In genomic region chr15:67185621-67186225, GRCh38 we compare ENCODE assay signal across 8 cellular contexts.
A peak's percentile ranks its signal among the peaks of the same experiment; 100 is the strongest.
DNase-seq lines count a peak whose midpoint lies in the region; ATAC-seq and TF ChIP-seq lines count a peak whose summit lies in the region.

No MANE protein-coding gene starts in this region.

- TF ChIP-seq CTCF in breast epithelium (IDR thresholded peaks at IDR 0.05) (no peak), MCF 10A (IDR thresholded peaks at IDR 0.05; ENCODE audit: unreplicated experiment) (no peak), upper lobe of right lung (IDR thresholded peaks at IDR 0.05) (no peak), GM10248 (IDR thresholded peaks at IDR 0.05; ENCODE audit: control extremely low read depth, extremely low read depth, low read depth, missing control alignments) (no peak)

- no peaks in the 10 kb centered on the region for H3K27me3 ChIP-seq in breast epithelium
- H3K27me3 ChIP-seq in upper lobe of right lung, result no peaks in the 10 kb centered on the region

- H3K9me3 ChIP-seq in breast epithelium, result no peaks in the 10 kb centered on the region
- no peaks in the 10 kb centered on the region for H3K9me3 ChIP-seq in upper lobe of right lung

- BruUV-seq in MCF 10A (replicated peaks; lab: Mats Ljungman, UMichigan), result no TSS peak

- TF ChIP-seq POLR2A in breast epithelium (IDR thresholded peaks at IDR 0.05), result no peak

- H3K4me3 ChIP-seq in breast epithelium (no peak overlapping the region), upper lobe of right lung (no peak overlapping the region)

- no peaks in the 10 kb centered on the region for H3K27me3 Mint-ChIP-seq in MCF 10A (ENCODE audit: insufficient read depth, unreplicated experiment)
- no peaks in the 10 kb centered on the region for H3K27me3 Mint-ChIP-seq in activated T-helper 17 cell treated with anti-CD3 and anti-CD28 coated beads, Interleukin-2, amount 50 U/mL, for 72 hours

- H3K36me3 Mint-ChIP-seq in MCF 10A (ENCODE audit: insufficient read depth, unreplicated experiment), result peaks cover 48% of the 10 kb centered on the region
- peaks cover 89% of the 10 kb centered on the region for H3K36me3 Mint-ChIP-seq in activated T-helper 17 cell treated with anti-CD3 and anti-CD28 coated beads, Interleukin-2, amount 50 U/mL, for 72 hours (ENCODE audit: low read depth)

- H3K4me3 Mint-ChIP-seq in MCF 10A (ENCODE audit: unreplicated experiment), result no peak overlapping the region
- H3K4me3 Mint-ChIP-seq in activated T-helper 17 cell treated with anti-CD3 and anti-CD28 coated beads, Interleukin-2, amount 50 U/mL, for 72 hours, result peak overlapping the region; percentile 47

- peak overlapping the region; percentile 31 to 68 for H3K27ac ChIP-seq in breast epithelium
- peak overlapping the region; percentile 17 for H3K27ac ChIP-seq in upper lobe of right lung

- H3K9me3 Mint-ChIP-seq in MCF 10A (ENCODE audit: unreplicated experiment), result no peaks in the 10 kb centered on the region
- no peaks in the 10 kb centered on the region for H3K9me3 Mint-ChIP-seq in activated T-helper 17 cell treated with anti-CD3 and anti-CD28 coated beads, Interleukin-2, amount 50 U/mL, for 72 hours

- peak; percentile 92 for ATAC-seq in activated T-helper 17 cell treated with anti-CD3 and anti-CD28 coated beads, Interleukin-2, amount 50 U/mL, for 72 hours (replicated peaks)
- ATAC-seq in left lobe of liver, result no peak
- ATAC-seq in upper lobe of right lung, result no peak

- CTCF ChIA-PET in MCF 10A (lab: Yijun Ruan, JAX), result interaction anchor here (0.7 kb wide), 1 partner anchor 314 kb away, joined by 3 read pairs; no protein-coding TSS in a partner anchor
- CTCF ChIA-PET in GM10248 (lab: Yijun Ruan, JAX), result interaction anchor here (2.1 kb wide), 1 partner anchor 14 kb away, joined by 6 read pairs; no protein-coding TSS in a partner anchor

- DNase-seq in breast epithelium (ENCODE audit: low spot score in 2 of 2), result no peak
- DNase-seq in MCF 10A (ENCODE audit: unreplicated experiment), result no peak
- DNase-seq in left lobe of liver (ENCODE audit: low spot score), result peak; percentile 39
- DNase-seq in upper lobe of right lung, result no peak
- no peak for DNase-seq in amniotic stem cell (lab: John Stamatoyannopoulos, UW)
- DNase-seq in GM10248 (ENCODE audit: extremely low spot score), result no peak
- no peak for DNase-seq in HCEC 1CT

- H3K4me1 ChIP-seq in breast epithelium (peaks cover 5 to 9% of the 10 kb centered on the region in 2 donors), upper lobe of right lung (peaks cover 39% of the 10 kb centered on the region)

- no peak overlapping the region for H3K27ac Mint-ChIP-seq in MCF 10A (ENCODE audit: low read depth, unreplicated experiment)
- peak overlapping the region; percentile 92 for H3K27ac Mint-ChIP-seq in activated T-helper 17 cell treated with anti-CD3 and anti-CD28 coated beads, Interleukin-2, amount 50 U/mL, for 72 hours

- H3K4me1 Mint-ChIP-seq in MCF 10A (ENCODE audit: insufficient read depth, unreplicated experiment), result no peaks in the 10 kb centered on the region
- peaks cover 23% of the 10 kb centered on the region for H3K4me1 Mint-ChIP-seq in activated T-helper 17 cell treated with anti-CD3 and anti-CD28 coated beads, Interleukin-2, amount 50 U/mL, for 72 hours

- POLR2A ChIA-PET in MCF 10A (lab: Yijun Ruan, JAX), result interaction anchor here (1.6 kb wide), 1 partner anchor 10 kb away, joined by 3 read pairs; no protein-coding TSS in a partner anchor
- POLR2A ChIA-PET in GM10248 (lab: Yijun Ruan, JAX), result no interaction called here

- H3K36me3 ChIP-seq in breast epithelium (no peaks in the 10 kb centered on the region), upper lobe of right lung (peaks cover 39% of the 10 kb centered on the region)

- intact Hi-C loops in breast epithelium (cut with DNase I; ENCODE audit: low total_unique reads), result no loop called here
- intact Hi-C loops in MCF 10A (cut with micrococcal nuclease), result no loop called here
- intact Hi-C loops in upper lobe of right lung (cut with DNase I), result no loop called here
